In the genomic region with DNA sequence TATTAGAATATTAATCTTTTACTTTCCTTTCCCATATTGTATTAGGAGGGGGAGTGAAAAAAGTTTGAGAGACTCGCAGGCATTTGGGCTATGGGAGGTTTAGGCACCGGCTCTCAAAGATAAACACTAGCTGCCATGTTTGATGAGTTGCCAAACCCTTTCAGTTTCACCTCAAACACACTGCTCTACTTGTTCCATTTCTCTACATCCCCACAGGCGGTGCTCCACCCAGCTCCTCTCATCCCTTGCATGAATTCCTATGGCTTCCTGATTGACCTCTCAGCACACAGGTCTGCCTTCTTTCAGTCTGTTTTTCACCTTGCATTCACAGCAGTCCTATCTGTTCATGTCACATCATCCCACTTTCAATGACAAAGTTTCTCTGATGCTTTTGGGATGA, we compare ENCODE assay signal across 26 cellular contexts.
"Had no signal": no experiment of that assay in that cellular context is flagged by ENCODE, and none has a peak within 500 bp of the region (broad histone marks: within the 10 kb centered on the region; RNA-seq: fewer than 3 reads in every experiment).

No MANE protein-coding gene starts in this region.

- H3K27me3 ChIP-seq: esophagus squamous epithelium, gastrocnemius medialis, heart right ventricle, left lung had no signal

- H3K4me3 ChIP-seq: esophagus squamous epithelium, gastrocnemius medialis, heart right ventricle, left lung, lower lobe of right lung, mucosa of descending colon had no signal

- FAIRE-seq: endometrium, islet of Langerhans, keratinocyte had no signal

- H3K9me3 ChIP-seq: esophagus squamous epithelium, gastrocnemius medialis, heart right ventricle, left lung, lower lobe of right lung, mucosa of descending colon had no signal

- H3K36me3 ChIP-seq: esophagus squamous epithelium, gastrocnemius medialis, heart right ventricle, left lung, lower lobe of right lung had no signal

- H3K4me1 ChIP-seq: esophagus squamous epithelium, gastrocnemius medialis, heart right ventricle, left lung, lower lobe of right lung had no signal

- DNase-seq: cortex of kidney; effector CD8-positive, alpha-beta T cell; effector memory CD8-positive, alpha-beta T cell; endodermal cell; erythroblast; esophagus squamous epithelium; foreskin fibroblast; foreskin melanocyte; gastrocnemius medialis; glutamatergic neuron; head of caudate nucleus; heart right ventricle; hippocampal formation; left cardiac atrium; left lung; left ventricle myocardium superior; lower lobe of right lung; mesenchymal stem cell; mucosa of descending colon; naive B cell; naive thymus-derived CD8-positive, alpha-beta T cell had no signal

- H3K27ac ChIP-seq: epithelial cell of prostate, esophagus squamous epithelium, gastrocnemius medialis, heart right ventricle, left lung, lower lobe of right lung had no signal

- ATAC-seq: effector memory CD8-positive, alpha-beta T cell; esophagus mucosa; gastrocnemius medialis; heart right ventricle; left cardiac atrium; left lung; left ventricle myocardium superior; lower lobe of right lung; mucosa of descending colon; naive thymus-derived CD8-positive, alpha-beta T cell had no signal
